29 cellular contexts compared by ENCODE assay signal in genomic region chr2:171995586-171995985, GRCh38.
"Had no signal": no experiment of that assay in that cellular context is flagged by ENCODE, and none has a peak within 500 bp of the region (broad histone marks: within the 10 kb centered on the region; RNA-seq: fewer than 3 reads in every experiment).

No MANE protein-coding gene starts in this region.

- H3K36me3 ChIP-seq: breast epithelium, esophagus muscularis mucosa, heart left ventricle, stomach, tibial artery had no signal

- H3K27ac Mint-ChIP-seq: activated CD8-positive, alpha-beta memory T cell treated with anti-CD3 and anti-CD28 coated beads, Interleukin-2, amount 10 ng/mL, durations not matched to agents 7 days and 5 days; activated CD8-positive, alpha-beta T cell treated with anti-CD3 and anti-CD28 coated beads, Interleukin-2, amount 10 ng/mL, durations not matched to agents 7 days and 5 days; activated naive CD4-positive, alpha-beta T cell treated with anti-CD3 and anti-CD28 coated beads, Interleukin-2, amount 50 U/mL, for 24 hours; activated naive CD8-positive, alpha-beta T cell treated with anti-CD3 and anti-CD28 coated beads, Interleukin-2, amount 50 U/mL, for 24 hours; activated T-helper 2 cell treated with anti-CD3 and anti-CD28 coated beads, Interferon-gamma antibody, Interleukin-2, Interleukin-4, amounts not matched to agents 10 μg/mL and 5 μg/mL and 100 μg/mL, durations not matched to agents 14 hours and 24 hours and 36 hours; endodermal cell; immature natural killer cell; mesothelial cell of epicardium; naive B cell; nephron progenitor cell; stimulated activated naive B cell treated with anti-CD40 and anti-IgM and Interleukin-4, amounts not matched to agents 10 μg/mL and 1 μg/mL and 100 μg/mL, for 72 hours; T-helper 17 cell had no signal

- H3K27ac ChIP-seq: breast epithelium, esophagus muscularis mucosa, foreskin keratinocyte, heart left ventricle, stomach, tibial artery had no signal

- H3K27me3 Mint-ChIP-seq: activated naive CD4-positive, alpha-beta T cell treated with anti-CD3 and anti-CD28 coated beads, Interleukin-2, amount 50 U/mL, for 24 hours had no signal

- ATAC-seq: activated CD8-positive, alpha-beta memory T cell treated with anti-CD3 and anti-CD28 coated beads, Interleukin-2, amount 10 ng/mL, durations not matched to agents 7 days and 5 days; activated CD8-positive, alpha-beta T cell treated with anti-CD3 and anti-CD28 coated beads, Interleukin-2, amount 10 ng/mL, durations not matched to agents 7 days and 5 days; activated naive CD8-positive, alpha-beta T cell treated with anti-CD3 and anti-CD28 coated beads, Interleukin-2, amount 50 U/mL, for 24 hours; foreskin keratinocyte; heart left ventricle; right cardiac atrium; stimulated activated naive B cell treated with anti-CD40 and anti-IgM and Interleukin-4, amounts not matched to agents 10 μg/mL and 1 μg/mL and 100 μg/mL, for 72 hours; T-helper 17 cell had no signal

- H3K9me3 Mint-ChIP-seq: activated naive CD4-positive, alpha-beta T cell treated with anti-CD3 and anti-CD28 coated beads, Interleukin-2, amount 50 U/mL, for 24 hours; activated naive CD8-positive, alpha-beta T cell treated with anti-CD3 and anti-CD28 coated beads, Interleukin-2, amount 50 U/mL, for 24 hours; activated T-helper 2 cell treated with anti-CD3 and anti-CD28 coated beads, Interferon-gamma antibody, Interleukin-2, Interleukin-4, amounts not matched to agents 10 μg/mL and 5 μg/mL and 100 μg/mL, durations not matched to agents 14 hours and 24 hours and 36 hours; endodermal cell; immature natural killer cell; mesothelial cell of epicardium; naive B cell; nephron progenitor cell; stimulated activated naive B cell treated with anti-CD40 and anti-IgM and Interleukin-4, amounts not matched to agents 10 μg/mL and 1 μg/mL and 100 μg/mL, for 72 hours had no signal

- H3K36me3 Mint-ChIP-seq: activated CD8-positive, alpha-beta memory T cell treated with anti-CD3 and anti-CD28 coated beads, Interleukin-2, amount 10 ng/mL, durations not matched to agents 7 days and 5 days; activated naive CD4-positive, alpha-beta T cell treated with anti-CD3 and anti-CD28 coated beads, Interleukin-2, amount 50 U/mL, for 24 hours; immature natural killer cell; mesothelial cell of epicardium; naive B cell; stimulated activated naive B cell treated with anti-CD40 and anti-IgM and Interleukin-4, amounts not matched to agents 10 μg/mL and 1 μg/mL and 100 μg/mL, for 72 hours had no signal

- H3K4me1 ChIP-seq: breast epithelium had no signal

- DNase-seq: activated CD4-positive, alpha-beta T cell treated with anti-CD3 and anti-CD28 coated beads, Interleukin-2, amount 50 U/mL, for 1 hour; activated CD4-positive, CD25-positive, alpha-beta regulatory T cell treated with anti-CD3 and anti-CD28 coated beads, Interleukin-2, amount 50 U/mL, for 72 hours; activated CD8-positive, alpha-beta memory T cell treated with anti-CD3 and anti-CD28 coated beads, Interleukin-2, amount 10 ng/mL, durations not matched to agents 7 days and 5 days; activated CD8-positive, alpha-beta T cell treated with anti-CD3 and anti-CD28 coated beads, Interleukin-2, amount 10 ng/mL, durations not matched to agents 7 days and 5 days; activated naive CD8-positive, alpha-beta T cell treated with anti-CD3 and anti-CD28 coated beads, Interleukin-2, amount 50 U/mL, for 24 hours; activated T-cell treated with anti-CD3 and anti-CD28 coated beads, Interleukin-2, amount 50 U/mL, for 48 hours; central memory CD4-positive, alpha-beta T cell; endodermal cell; foreskin keratinocyte; heart left ventricle; hypothalamus; immature natural killer cell; naive B cell; nephron progenitor cell; occipital lobe; posterior cingulate gyrus; right cardiac atrium; stimulated activated CD4-positive, alpha-beta T cell treated with anti-CD3 and anti-CD28 coated beads, Interleukin-15, amount 100 ng/mL, for 24 hours; stimulated activated CD4-positive, alpha-beta T cell treated with anti-CD3 and anti-CD28 coated beads, Interleukin-2, amount 100 ng/mL, for 24 hours; stimulated activated naive B cell treated with anti-CD40 and anti-IgM and Interleukin-4, amounts not matched to agents 10 μg/mL and 1 μg/mL and 100 μg/mL, for 72 hours; stomach; T-helper 17 cell; T1000; tibial artery had no signal

- H3K4me3 ChIP-seq: breast epithelium, esophagus muscularis mucosa, heart left ventricle, stomach, tibial artery had no signal

- H3K4me3 Mint-ChIP-seq: activated CD8-positive, alpha-beta memory T cell treated with anti-CD3 and anti-CD28 coated beads, Interleukin-2, amount 10 ng/mL, durations not matched to agents 7 days and 5 days; activated CD8-positive, alpha-beta T cell treated with anti-CD3 and anti-CD28 coated beads, Interleukin-2, amount 10 ng/mL, durations not matched to agents 7 days and 5 days; activated naive CD4-positive, alpha-beta T cell treated with anti-CD3 and anti-CD28 coated beads, Interleukin-2, amount 50 U/mL, for 24 hours; activated naive CD8-positive, alpha-beta T cell treated with anti-CD3 and anti-CD28 coated beads, Interleukin-2, amount 50 U/mL, for 24 hours; endodermal cell; immature natural killer cell; mesothelial cell of epicardium; nephron progenitor cell; stimulated activated naive B cell treated with anti-CD40 and anti-IgM and Interleukin-4, amounts not matched to agents 10 μg/mL and 1 μg/mL and 100 μg/mL, for 72 hours; T-helper 17 cell had no signal

- H3K9me3 ChIP-seq: breast epithelium, esophagus muscularis mucosa, heart left ventricle, stomach, tibial artery had no signal

- H3K27me3 ChIP-seq: breast epithelium, esophagus muscularis mucosa, foreskin keratinocyte, heart left ventricle, stomach had no signal
